In the genomic region with DNA sequence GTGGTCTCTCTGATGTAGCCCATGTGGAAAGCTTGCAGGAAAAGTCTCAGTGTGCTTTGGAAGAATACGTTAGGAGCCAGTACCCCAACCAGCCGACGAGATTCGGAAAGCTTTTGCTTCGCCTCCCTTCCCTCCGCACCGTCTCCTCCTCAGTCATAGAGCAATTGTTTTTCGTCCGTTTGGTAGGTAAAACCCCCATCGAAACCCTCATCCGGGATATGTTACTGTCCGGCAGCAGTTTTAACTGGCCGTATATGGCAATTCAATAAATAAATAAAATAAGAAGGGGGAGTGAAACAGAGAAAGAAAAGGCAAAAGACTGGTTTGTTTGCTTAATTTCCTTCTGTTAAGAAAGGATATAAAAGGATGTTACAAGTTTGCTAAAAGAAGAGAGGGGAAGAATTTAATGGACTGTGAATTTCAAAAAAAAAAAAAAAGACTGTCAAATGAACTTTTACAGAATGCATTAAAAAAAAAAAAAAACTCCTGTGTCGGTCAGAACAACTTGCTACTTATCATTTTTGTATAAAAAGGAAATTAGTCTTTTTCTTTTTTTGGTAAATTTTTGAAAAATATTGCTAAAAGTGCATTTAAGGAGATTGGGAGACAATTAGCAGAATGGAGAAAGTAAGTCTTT, we compare ENCODE assay signal across 11 cellular contexts. TPM values are rescaled to one million over a fixed set of nuclear protein-coding genes. Genes with fewer than 3 reads are reported as not detected.
DNase-seq lines count a peak whose midpoint lies in the region; TF ChIP-seq lines count a peak whose summit lies in the region.
"Had no signal": no experiment of that assay in that cellular context is flagged by ENCODE, and none has a peak within 500 bp of the region (broad histone marks: within the 10 kb centered on the region; RNA-seq: fewer than 3 reads in every experiment).

No MANE protein-coding gene starts in this region.

- H3K9me3 Mint-ChIP-seq in neural crest cell, result no peaks in the 10 kb centered on the region

- no peaks in the 10 kb centered on the region for H3K27me3 ChIP-seq in ACC112 (ENCODE audit: insufficient read depth, low read length)

- peaks cover 99% of the 10 kb centered on the region for H3K79me2 ChIP-seq in ACC112 (ENCODE audit: control insufficient read depth, insufficient read depth, low read length, unreplicated experiment)

- H3K27ac Mint-ChIP-seq in neural crest cell (ENCODE audit: unreplicated experiment), result peak overlapping the region; percentile 98
- H3K27ac Mint-ChIP-seq: activated CD4-positive, alpha-beta T cell treated with anti-CD3 and anti-CD28 coated beads, Interleukin-2, amount 10 ng/mL, durations not matched to agents 7 days and 5 days had no signal

- TF ChIP-seq CTCF in NB4 (IDR thresholded peaks at IDR 0.05; ENCODE audit: low read depth, low read length) (no peak), epithelial cell of esophagus (IDR thresholded peaks at IDR 0.05; ENCODE audit: insufficient read depth, low read depth, low read length, missing control alignments) (no peak), neural crest cell (conservative IDR thresholded peaks at IDR 0.05) (no peak)

- peaks cover 70% of the 10 kb centered on the region for H3K4me1 Mint-ChIP-seq in neural crest cell

- peaks cover 80% of the 10 kb centered on the region for H3K36me3 Mint-ChIP-seq in neural crest cell (ENCODE audit: low read depth)

- peaks cover 58% of the 10 kb centered on the region for H3K36me3 ChIP-seq in ACC112 (ENCODE audit: insufficient read depth, low read length)

- H3K27ac ChIP-seq in ACC112 (ENCODE audit: low read depth, low read length), result peak overlapping the region; percentile 80

- no peak for TF ChIP-seq POLR2A in NB4 (IDR thresholded peaks at IDR 0.05; ENCODE audit: extremely low read depth, insufficient read length)

- H3K4me3 Mint-ChIP-seq in neural crest cell, result peak overlapping the region; percentile 96
- H3K4me3 Mint-ChIP-seq: activated CD4-positive, alpha-beta T cell treated with anti-CD3 and anti-CD28 coated beads, Interleukin-2, amount 10 ng/mL, durations not matched to agents 7 days and 5 days had no signal

- peaks cover 88% of the 10 kb centered on the region for H3K27me3 Mint-ChIP-seq in neural crest cell (ENCODE audit: low read depth)

- H3K4me1 ChIP-seq in ACC112 (ENCODE audit: control insufficient read depth, insufficient read depth, low read length, unreplicated experiment), result no peaks in the 10 kb centered on the region

- no peak overlapping the region for H2AFZ ChIP-seq in ACC112 (ENCODE audit: low read length, unreplicated experiment)

- no peak for DNase-seq in NB4 (ENCODE audit: low read depth)
- DNase-seq in epithelial cell of esophagus (ENCODE audit: low read depth), result no peak
- no peak for DNase-seq in neural crest cell (ENCODE audit: low read depth, low spot score)
- no peak for DNase-seq in COR-L47 (lab: John Stamatoyannopoulos, UW)
- DNase-seq in NCI-H187 treated with DMSO at 0.1 percent for 48 hours (lab: John Stamatoyannopoulos, UW), result no peak
- DNase-seq in NCI-H1694 (lab: John Stamatoyannopoulos, UW), result no peak
- DNase-seq in epidermal melanocyte (ENCODE audit: insufficient read length, low spot score), result no peak
- DNase-seq: activated CD4-positive, alpha-beta T cell treated with anti-CD3 and anti-CD28 coated beads, Interleukin-2, amount 10 ng/mL, durations not matched to agents 7 days and 5 days; cerebellar nuclear complex; occipital lobe had no signal

- peak overlapping the region; percentile 97 for H3K4me3 ChIP-seq in ACC112 (ENCODE audit: low read depth, low read length)
- H3K4me3 ChIP-seq in NB4 (ENCODE audit: low read depth, low read length), result peak overlapping the region; percentile 94
- H3K4me3 ChIP-seq in epithelial cell of esophagus (ENCODE audit: low read length), result peak overlapping the region; percentile 68

RNA-seq across cellular contexts. Expression of a gene that starts 7.0 kb away (rescaled TPM):
- total RNA-seq in neural crest cell, result 147 and 150 TPM in 2 replicates
- total RNA-seq: activated CD4-positive, alpha-beta T cell treated with anti-CD3 and anti-CD28 coated beads, Interleukin-2, amount 10 ng/mL, durations not matched to agents 7 days and 5 days had no signal
